Comparison of ENCODE assay signal across 14 cellular contexts in genomic region chr3:133209871-133210550, GRCh38.
A peak's percentile ranks its signal among the peaks of the same experiment; 100 is the strongest.
DNase-seq lines count a peak whose midpoint lies in the region; ATAC-seq lines count a peak whose summit lies in the region.
"Had no signal": no experiment of that assay in that cellular context is flagged by ENCODE, and none has a peak within 500 bp of the region (broad histone marks: within the 10 kb centered on the region; RNA-seq: fewer than 3 reads in every experiment).

No MANE protein-coding gene starts in this region.

- H3K9me3 Mint-ChIP-seq in activated T-cell treated with anti-CD3 and anti-CD28 coated beads, Interleukin-2, amount 50 U/mL, for 4 hours: no peaks in the 10 kb centered on the region
- no peaks in the 10 kb centered on the region for H3K9me3 Mint-ChIP-seq in activated naive CD8-positive, alpha-beta T cell treated with anti-CD3 and anti-CD28 coated beads, Interleukin-2, amount 50 U/mL, for 24 hours
- H3K9me3 Mint-ChIP-seq in stimulated activated naive B cell treated with anti-CD40 and anti-IgM and Interleukin-4, amounts not matched to agents 10 μg/mL and 1 μg/mL and 100 μg/mL, for 72 hours: no peaks in the 10 kb centered on the region
- H3K9me3 Mint-ChIP-seq: activated CD4-positive, alpha-beta T cell treated with anti-CD3 and anti-CD28 coated beads, Interleukin-2, amount 10 ng/mL, durations not matched to agents 7 days and 5 days had no signal

- no peaks in the 10 kb centered on the region for H3K36me3 Mint-ChIP-seq in activated T-cell treated with anti-CD3 and anti-CD28 coated beads, Interleukin-2, amount 50 U/mL, for 4 hours (ENCODE audit: insufficient read depth)
- no peaks in the 10 kb centered on the region for H3K36me3 Mint-ChIP-seq in activated naive CD8-positive, alpha-beta T cell treated with anti-CD3 and anti-CD28 coated beads, Interleukin-2, amount 50 U/mL, for 24 hours (ENCODE audit: low read depth)
- H3K36me3 Mint-ChIP-seq in stimulated activated naive B cell treated with anti-CD40 and anti-IgM and Interleukin-4, amounts not matched to agents 10 μg/mL and 1 μg/mL and 100 μg/mL, for 72 hours: no peaks in the 10 kb centered on the region
- H3K36me3 Mint-ChIP-seq: brain had no signal

- no peak for DNase-seq in activated T-cell treated with anti-CD3 and anti-CD28 coated beads, Interleukin-2, amount 50 U/mL, for 4 hours
- no peak for DNase-seq in activated T-cell treated with anti-CD3 and anti-CD28 coated beads, Interleukin-2, amount 50 U/mL, for 1 hour
- DNase-seq in NCI-H226: peak; percentile 1
- DNase-seq in activated naive CD8-positive, alpha-beta T cell treated with anti-CD3 and anti-CD28 coated beads, Interleukin-2, amount 50 U/mL, for 24 hours: no peak
- DNase-seq in stimulated activated naive B cell treated with anti-CD40 and anti-IgM and Interleukin-4, amounts not matched to agents 10 μg/mL and 1 μg/mL and 100 μg/mL, for 72 hours: no peak
- DNase-seq in activated effector memory CD4-positive, alpha-beta T cell treated with Interleukin-2 at 50 U/mL for 16 hours: no peak
- DNase-seq in kidney glomerular epithelial cell (lab: John Stamatoyannopoulos, UW): no peak
- DNase-seq: activated CD4-positive, alpha-beta T cell treated with anti-CD3 and anti-CD28 coated beads, Interleukin-2, amount 10 ng/mL, durations not matched to agents 7 days and 5 days; left ventricle myocardium superior; NCI-H1092 treated with DMSO at 0.1 percent for 48 hours had no signal

- peaks cover 11% of the 10 kb centered on the region for H3K27me3 Mint-ChIP-seq in activated T-cell treated with anti-CD3 and anti-CD28 coated beads, Interleukin-2, amount 50 U/mL, for 4 hours (ENCODE audit: low read depth)
- H3K27me3 Mint-ChIP-seq in activated naive CD8-positive, alpha-beta T cell treated with anti-CD3 and anti-CD28 coated beads, Interleukin-2, amount 50 U/mL, for 24 hours: peaks cover 8% of the 10 kb centered on the region
- H3K27me3 Mint-ChIP-seq in stimulated activated naive B cell treated with anti-CD40 and anti-IgM and Interleukin-4, amounts not matched to agents 10 μg/mL and 1 μg/mL and 100 μg/mL, for 72 hours: peaks cover 0 to 12% of the 10 kb centered on the region in 2 donors
- H3K27me3 Mint-ChIP-seq: brain had no signal

- peak; percentile 28 to 34 for ATAC-seq in activated T-cell treated with anti-CD3 and anti-CD28 coated beads, Interleukin-2, amount 50 U/mL, for 4 hours
- ATAC-seq in activated naive CD8-positive, alpha-beta T cell treated with anti-CD3 and anti-CD28 coated beads, Interleukin-2, amount 50 U/mL, for 24 hours: peak; percentile 66
- ATAC-seq in stimulated activated naive B cell treated with anti-CD40 and anti-IgM and Interleukin-4, amounts not matched to agents 10 μg/mL and 1 μg/mL and 100 μg/mL, for 72 hours (replicated peaks): peak; percentile 62 to 64
- ATAC-seq in HG03175 (IDR thresholded peaks at IDR 0.05; ENCODE audit: unreplicated experiment): no peak
- ATAC-seq: esophagus mucosa, left ventricle myocardium superior, Panc1 had no signal

- no peak overlapping the region for H3K4me3 Mint-ChIP-seq in activated T-cell treated with anti-CD3 and anti-CD28 coated beads, Interleukin-2, amount 50 U/mL, for 4 hours
- no peak overlapping the region for H3K4me3 Mint-ChIP-seq in activated naive CD8-positive, alpha-beta T cell treated with anti-CD3 and anti-CD28 coated beads, Interleukin-2, amount 50 U/mL, for 24 hours
- peak overlapping the region in 1 of 2 donors; percentile 1 for H3K4me3 Mint-ChIP-seq in stimulated activated naive B cell treated with anti-CD40 and anti-IgM and Interleukin-4, amounts not matched to agents 10 μg/mL and 1 μg/mL and 100 μg/mL, for 72 hours
- H3K4me3 Mint-ChIP-seq: activated CD4-positive, alpha-beta T cell treated with anti-CD3 and anti-CD28 coated beads, Interleukin-2, amount 10 ng/mL, durations not matched to agents 7 days and 5 days; brain had no signal

- H3K4me1 Mint-ChIP-seq in activated T-cell treated with anti-CD3 and anti-CD28 coated beads, Interleukin-2, amount 50 U/mL, for 4 hours (ENCODE audit: low read depth): no peaks in the 10 kb centered on the region
- peaks cover 22% of the 10 kb centered on the region for H3K4me1 Mint-ChIP-seq in activated naive CD8-positive, alpha-beta T cell treated with anti-CD3 and anti-CD28 coated beads, Interleukin-2, amount 50 U/mL, for 24 hours
- peaks cover 15 to 30% of the 10 kb centered on the region in 2 donors for H3K4me1 Mint-ChIP-seq in stimulated activated naive B cell treated with anti-CD40 and anti-IgM and Interleukin-4, amounts not matched to agents 10 μg/mL and 1 μg/mL and 100 μg/mL, for 72 hours

- peak overlapping the region; percentile 41 for H3K27ac Mint-ChIP-seq in activated naive CD8-positive, alpha-beta T cell treated with anti-CD3 and anti-CD28 coated beads, Interleukin-2, amount 50 U/mL, for 24 hours
- no peak overlapping the region for H3K27ac Mint-ChIP-seq in stimulated activated naive B cell treated with anti-CD40 and anti-IgM and Interleukin-4, amounts not matched to agents 10 μg/mL and 1 μg/mL and 100 μg/mL, for 72 hours
- H3K27ac Mint-ChIP-seq: activated CD4-positive, alpha-beta T cell treated with anti-CD3 and anti-CD28 coated beads, Interleukin-2, amount 10 ng/mL, durations not matched to agents 7 days and 5 days had no signal
